8 cellular contexts compared by ENCODE assay signal in genomic region chr21:36699026-36699545, GRCh38. TPM values are rescaled to one million over a fixed set of nuclear protein-coding genes. Genes with fewer than 3 reads are reported as not detected.
DNase-seq lines count a peak whose midpoint lies in the region; ATAC-seq, FAIRE-seq and TF ChIP-seq lines count a peak whose summit lies in the region.

Gene SIM2 (plus strand): TSS chr21:36699115. CDS start chr21:36699747, 632 bp downstream.

- DNase-seq in AG20443 (ENCODE audit: low spot score) (peak; percentile 51), HL-60 (ENCODE audit: low read depth in 1 of 2, low spot score in 1 of 2) (no peak), kidney tubule cell (ENCODE audit: low spot score) (peak; percentile 86), small intestine (no peak)
- no peak for DNase-seq in activated CD8-positive, alpha-beta T cell treated with anti-CD3 and anti-CD28 coated beads for 36 hours

- H3K27ac ChIP-seq in HL-60 (replicated peaks) (no peak within 1 kb of the TSS), urinary bladder (ENCODE audit: low read depth) (no peak within 1 kb of the TSS), small intestine (ENCODE audit: low read depth in 1 of 2, low read length in 1 of 2) (no peak within 1 kb of the TSS)

- peaks cover 17% of the 10 kb centered on the region for H3K4me1 Mint-ChIP-seq in activated CD8-positive, alpha-beta T cell treated with anti-CD3 and anti-CD28 coated beads for 36 hours (ENCODE audit: low read depth)

- intact Hi-C loops in activated CD8-positive, alpha-beta T cell treated with anti-CD3 and anti-CD28 coated beads for 36 hours (cut with micrococcal nuclease) = no loop called here

- H3K4me3 Mint-ChIP-seq in activated CD8-positive, alpha-beta T cell treated with anti-CD3 and anti-CD28 coated beads for 36 hours = peak within 1 kb of the TSS; percentile 10

- CTCF ChIA-PET in activated CD8-positive, alpha-beta T cell treated with anti-CD3 and anti-CD28 coated beads for 36 hours (lab: Charles Lee) = interaction anchor here (1.9 kb wide), 1 partner anchor 10 kb away, joined by 4 read pairs; no protein-coding TSS in a partner anchor

- ATAC-seq in activated CD8-positive, alpha-beta T cell treated with anti-CD3 and anti-CD28 coated beads for 36 hours = no peak
- ATAC-seq in HG03097 (IDR thresholded peaks at IDR 0.05; ENCODE audit: low FRiP score, unreplicated experiment) (no peak), HG02870 (IDR thresholded peaks at IDR 0.05; ENCODE audit: unreplicated experiment) (no peak)

- under 1% methylated on average over 63 of the region's 64 CpGs for WGBS in urinary bladder
- WGBS in small intestine, 3 donors = 1 to 4% (median 2%) methylated on average over 31 to 62 of the region's 64 CpGs

- H3K4me1 ChIP-seq in urinary bladder (ENCODE audit: insufficient read depth) (peaks cover 6% of the 10 kb centered on the region), small intestine (ENCODE audit: control insufficient read depth in 2 of 2, insufficient read depth in 1 of 2, low read depth in 1 of 2, low read length in 1 of 2) (peaks cover 4 to 5% of the 10 kb centered on the region in 2 donors)

- TF ChIP-seq CTCF in HL-60 (IDR thresholded peaks at IDR 0.05; ENCODE audit: insufficient read depth, low read length) = no peak
- no peak for TF ChIP-seq CTCF in activated CD8-positive, alpha-beta T cell treated with anti-CD3 and anti-CD28 coated beads for 36 hours (IDR thresholded peaks at IDR 0.05)

- POLR2A ChIA-PET in activated CD8-positive, alpha-beta T cell treated with anti-CD3 and anti-CD28 coated beads for 36 hours (lab: Charles Lee) = no interaction called here

- H3K27me3 Mint-ChIP-seq in activated CD8-positive, alpha-beta T cell treated with anti-CD3 and anti-CD28 coated beads for 36 hours = peaks cover 77% of the 10 kb centered on the region

- FAIRE-seq in small intestine (lab: Jason Lieb, UNC) = no peak

- no peaks in the 10 kb centered on the region for H3K9me3 Mint-ChIP-seq in activated CD8-positive, alpha-beta T cell treated with anti-CD3 and anti-CD28 coated beads for 36 hours

- H3K4me3 ChIP-seq in HL-60 (replicated peaks; ENCODE audit: insufficient read depth, low read length) (peak within 1 kb of the TSS; percentile 10), urinary bladder (ENCODE audit: low read depth, low read length) (peak within 1 kb of the TSS; percentile 39), small intestine (ENCODE audit: low read depth in 1 of 2, low read length in 2 of 2) (peak within 1 kb of the TSS in 1 of 2 donors; percentile 28)

- H3K36me3 Mint-ChIP-seq in activated CD8-positive, alpha-beta T cell treated with anti-CD3 and anti-CD28 coated beads for 36 hours (ENCODE audit: low read depth) = peaks cover 2% of the 10 kb centered on the region

- H3K27me3 ChIP-seq in HL-60 (ENCODE audit: insufficient read depth, poor library complexity, severe bottlenecking) (peaks cover 93% of the 10 kb centered on the region), small intestine (ENCODE audit: control insufficient read depth in 2 of 2, insufficient read depth in 2 of 2, low read length in 2 of 2) (peaks cover 31 to 85% of the 10 kb centered on the region in 2 donors)

- H3K27ac Mint-ChIP-seq in activated CD8-positive, alpha-beta T cell treated with anti-CD3 and anti-CD28 coated beads for 36 hours = no peak within 1 kb of the TSS

- no peaks in the 10 kb centered on the region for H3K9me3 ChIP-seq in small intestine (ENCODE audit: control insufficient read depth, low read depth)

- H3K36me3 ChIP-seq in urinary bladder (ENCODE audit: insufficient read depth) (no peaks in the 10 kb centered on the region), small intestine (ENCODE audit: control insufficient read depth in 2 of 2, insufficient read depth in 2 of 2, low read length in 2 of 2) (no peaks in the 10 kb centered on the region)

RNA-seq across cellular contexts. Expression of gene SIM2, which starts in this region (rescaled TPM):
- not detected for total RNA-seq in activated CD8-positive, alpha-beta T cell treated with anti-CD3 and anti-CD28 coated beads for 36 hours
- 0.63 TPM for total RNA-seq in urinary bladder
- polyA plus RNA-seq in urinary bladder (0.06 TPM), small intestine (under 1 TPM in 1 of 3 donors, not detected in 2; 0.04 TPM)

Comparison
In these comparisons a context has a peak if more than half of its experiments do, and no peak if none do; other contexts are left out.
1. DNase-seq: peak in AG20443 (single experiment) and kidney tubule cell (single experiment); none in HL-60 (0 of 2), activated CD8-positive, alpha-beta T cell treated with anti-CD3 and anti-CD28 coated beads for 36 hours (single experiment) and small intestine (single experiment).